ENCODE assay signal across 16 cellular contexts in the genomic region with DNA sequence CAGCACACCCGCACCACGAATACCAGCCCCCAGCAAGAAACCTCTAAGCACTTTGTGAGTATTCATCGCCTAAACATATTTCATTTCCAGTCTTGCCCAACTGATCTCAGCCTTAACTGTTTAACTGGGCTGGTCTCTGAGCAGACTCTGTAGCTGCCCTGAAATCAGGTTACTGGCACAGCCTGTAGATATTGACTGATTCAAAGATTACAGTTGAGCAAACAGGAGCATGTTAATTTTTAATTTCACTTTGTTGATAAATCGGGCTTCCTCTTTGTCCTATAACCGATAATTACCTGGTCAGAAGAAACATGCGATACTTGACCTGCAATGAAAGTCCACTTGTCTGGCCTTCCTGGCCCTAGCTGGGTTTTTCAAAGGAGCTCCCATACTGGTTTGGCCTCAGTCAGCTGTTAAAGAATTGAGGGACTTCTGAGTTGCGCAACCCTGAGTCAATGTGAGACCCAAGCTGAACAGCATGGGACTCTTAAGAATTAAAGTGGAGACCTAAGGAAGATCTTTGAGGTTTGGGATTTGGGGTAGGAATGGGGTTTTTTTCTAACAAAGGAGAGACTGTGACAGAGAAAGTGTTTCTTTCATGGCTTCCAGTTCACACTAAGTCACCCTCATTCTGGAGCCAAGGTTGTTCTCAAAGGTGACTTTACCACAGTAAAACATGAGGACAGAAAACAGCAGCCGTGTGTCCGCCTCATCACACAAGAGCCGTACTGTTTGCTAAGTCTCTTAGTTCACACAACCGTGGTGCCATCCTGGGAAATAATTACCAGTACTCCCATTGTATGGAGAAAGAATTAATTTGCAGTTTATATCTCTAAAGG.
A peak's percentile ranks its signal among the peaks of the same experiment; 100 is the strongest.
DNase-seq lines count a peak whose midpoint lies in the region; ATAC-seq, FAIRE-seq and TF ChIP-seq lines count a peak whose summit lies in the region.
"Had no signal": no experiment of that assay in that cellular context is flagged by ENCODE, and none has a peak within 500 bp of the region (broad histone marks: within the 10 kb centered on the region; RNA-seq: fewer than 3 reads in every experiment).

No MANE protein-coding gene starts in this region.

- no peaks in the 10 kb centered on the region for H3K23me2 ChIP-seq in H1 (ENCODE audit: low read depth, low read length)

- no peaks in the 10 kb centered on the region; a peak in 2 of 7 replicates for H3K4me1 ChIP-seq in H1 (replicated peaks in 1 of 4; ENCODE audit: control insufficient read depth in 3 of 4, insufficient read depth in 4 of 4, low read length in 3 of 4)
- H3K4me1 ChIP-seq: SJCRH30 had no signal

- H2BK20ac ChIP-seq in H1 (ENCODE audit: low read length) = no peak overlapping the region

- H3K27me3 Mint-ChIP-seq in activated CD4-positive, alpha-beta T cell treated with anti-CD3 and anti-CD28 coated beads for 36 hours = peaks cover 3% of the 10 kb centered on the region

- H3K4ac ChIP-seq in H1 (replicated peaks; ENCODE audit: insufficient read length, low read depth, low read length) = no peak overlapping the region

- no peak overlapping the region for H3K9ac ChIP-seq in H1 (replicated peaks in 1 of 4; ENCODE audit: extremely low read depth in 1 of 4, low read depth in 3 of 4, low read length in 3 of 4)

- TF ChIP-seq POLR2A in H1 (IDR thresholded peaks at IDR 0.05; ENCODE audit: control extremely low read depth in 1 of 2, low read depth in 2 of 2, low read length in 2 of 2) = no peak

- H3K23ac ChIP-seq in H1 (ENCODE audit: insufficient read length) = no peak overlapping the region

- no peaks in the 10 kb centered on the region for H3K27me3 ChIP-seq in H1 (replicated peaks in 1 of 4; ENCODE audit: control insufficient read depth in 3 of 4, extremely low read depth in 1 of 4, insufficient read depth in 3 of 4, low read length in 3 of 4)
- H3K27me3 ChIP-seq: SJCRH30 had no signal

- no peaks in the 10 kb centered on the region for H3K36me3 Mint-ChIP-seq in activated CD4-positive, alpha-beta T cell treated with anti-CD3 and anti-CD28 coated beads for 36 hours (ENCODE audit: low read depth)
- H3K36me3 Mint-ChIP-seq: activated naive CD8-positive, alpha-beta T cell treated with anti-CD3 and anti-CD28 coated beads for 36 hours had no signal

- no peak for TF ChIP-seq RAD21 in H1 (IDR thresholded peaks at IDR 0.05 in 1 of 2, conservative IDR thresholded peaks at IDR 0.05 in 1 of 2; ENCODE audit: low read depth in 2 of 2, low read length in 2 of 2)

- no peak overlapping the region for H2BK5ac ChIP-seq in H1 (ENCODE audit: low read depth, low read length)

- H2AFZ ChIP-seq in H1 (ENCODE audit: low read length) = no peak overlapping the region

- TF ChIP-seq EP300 in H1 (IDR thresholded peaks at IDR 0.05; ENCODE audit: borderline replicate concordance in 1 of 2, low read depth in 2 of 2, low read length in 2 of 2) = no peak

- no peaks in the 10 kb centered on the region for H3K79me2 ChIP-seq in H1 (ENCODE audit: control insufficient read depth in 1 of 2, insufficient read depth in 2 of 2, low read length in 2 of 2)

- DNase-seq in NCI-H1417 treated with DMSO at 0.1 percent for 48 hours (lab: John Stamatoyannopoulos, UW) (peak; percentile 6), H1 (ENCODE audit: low read depth in 1 of 2, low spot score in 2 of 2) (peak in 1 of 2 experiments; percentile 14), myocyte (ENCODE audit: low read depth) (peak; percentile 48), NCI-H510A treated with DMSO at 0.1 percent for 48 hours (lab: John Stamatoyannopoulos, UW) (no peak), dedifferentiated amniotic fluid mesenchymal stem cell (ENCODE audit: extremely low spot score) (no peak)
- no peak for DNase-seq in stimulated activated CD4-positive, alpha-beta T cell treated with anti-CD3 and anti-CD28 coated beads, Interleukin-4, amount 100 ng/mL, for 1 hour
- DNase-seq in activated CD4-positive, alpha-beta T cell treated with anti-CD3 and anti-CD28 coated beads for 36 hours = no peak
- DNase-seq: activated naive CD8-positive, alpha-beta T cell treated with anti-CD3 and anti-CD28 coated beads for 36 hours; cortex of kidney; HFFc6; NCI-H1694; SJCRH30; stimulated activated CD4-positive, alpha-beta T cell treated with anti-CD3 and anti-CD28 coated beads, Interleukin-1b, Interleukin-23, amount 100 ng/mL, for 48 hours had no signal

- peaks cover 5 to 6% of the 10 kb centered on the region in 2 experiments; a peak in 2 of 4 replicates for H3K9me3 ChIP-seq in H1 (ENCODE audit: insufficient read depth in 2 of 2, low read depth in 1 of 2, low read length in 1 of 2)
- H3K9me3 ChIP-seq: SJCRH30 had no signal

- H3K4me2 ChIP-seq in H1 (ENCODE audit: insufficient read depth in 1 of 2, low read depth in 2 of 2, low read length in 2 of 2) = no peak overlapping the region

- H3K4me3 ChIP-seq in H1 (ENCODE audit: extremely low read depth in 1 of 4, insufficient read depth in 2 of 4, low read depth in 3 of 4, low read length in 4 of 4) = no peak overlapping the region
- H3K4me3 ChIP-seq: SJCRH30 had no signal

- no peaks in the 10 kb centered on the region for H3K9me3 Mint-ChIP-seq in activated CD4-positive, alpha-beta T cell treated with anti-CD3 and anti-CD28 coated beads for 36 hours (ENCODE audit: low read depth)
- H3K9me3 Mint-ChIP-seq: HFFc6 had no signal

- no peak for FAIRE-seq in H1 (lab: Jason Lieb, UNC)
- FAIRE-seq: D721Med, urothelium cell line had no signal

- H4K5ac ChIP-seq in H1 (ENCODE audit: insufficient read length, low read depth, low read length) = no peak overlapping the region

- H3K36me3 ChIP-seq in H1 (ENCODE audit: control insufficient read depth in 2 of 4, insufficient read depth in 4 of 4, low read length in 3 of 4) = no peaks in the 10 kb centered on the region
- H3K36me3 ChIP-seq: SJCRH30 had no signal

- CTCF ChIA-PET in H1 (lab: Charles Lee; ENCODE audit: partially characterized antibody) = interaction anchor here (0.6 to 1.3 kb wide), 2 partner anchors 79 to 202 kb away, joined by 3 to 7 read pairs; no protein-coding TSS in a partner anchor
- CTCF ChIA-PET in activated CD4-positive, alpha-beta T cell treated with anti-CD3 and anti-CD28 coated beads for 36 hours (lab: Charles Lee) = no interaction called here

- H3K56ac ChIP-seq in H1 (replicated peaks; ENCODE audit: insufficient read length, low read depth, low read length) = no peak overlapping the region

- WGBS in H1 (ENCODE audit: extremely low coverage in 1 of 2, insufficient coverage in 1 of 2, insufficient read length in 1 of 2, insufficient replicate concordance in 2 of 2, low coverage in 1 of 2, low lambda C conversion rate in 2 of 2, missing lambda C conversion rate in 1 of 2), 2 experiments = 92% methylated on average over 11 of the region's 11 CpGs; no CpG with 5 or more reads in 1 of the 2 experiments

- no peaks in the 10 kb centered on the region for H3K79me1 ChIP-seq in H1 (ENCODE audit: low read depth, low read length)

- H3K27ac ChIP-seq in C4-2B (peak overlapping the region; percentile 22; the same call in 1 of the 2 replicates), H1 (ENCODE audit: low read depth, low read length) (no peak overlapping the region)
- H3K27ac ChIP-seq: SJCRH30 had no signal

- H2BK15ac ChIP-seq in H1 (ENCODE audit: low read length) = no peak overlapping the region

- H2BK120ac ChIP-seq in H1 (replicated peaks; ENCODE audit: low read depth, low read length) = no peak overlapping the region

- H3K18ac ChIP-seq in H1 (ENCODE audit: extremely low read depth, low read length) = no peak overlapping the region

- intact Hi-C loops in activated CD4-positive, alpha-beta T cell treated with anti-CD3 and anti-CD28 coated beads for 36 hours (cut with DNase I, micrococcal nuclease) = no loop called here

- H3K4me3 Mint-ChIP-seq in activated CD4-positive, alpha-beta T cell treated with anti-CD3 and anti-CD28 coated beads for 36 hours = no peak overlapping the region
- H3K4me3 Mint-ChIP-seq: activated naive CD8-positive, alpha-beta T cell treated with anti-CD3 and anti-CD28 coated beads for 36 hours; HFFc6 had no signal

- no peaks in the 10 kb centered on the region for H3K4me1 Mint-ChIP-seq in activated CD4-positive, alpha-beta T cell treated with anti-CD3 and anti-CD28 coated beads for 36 hours
- H3K4me1 Mint-ChIP-seq: activated naive CD8-positive, alpha-beta T cell treated with anti-CD3 and anti-CD28 coated beads for 36 hours had no signal

- H2AK5ac ChIP-seq in H1 (ENCODE audit: low read depth, low read length) = no peak overlapping the region

- no peak overlapping the region for H4K91ac ChIP-seq in H1 (replicated peaks; ENCODE audit: insufficient read length, low read length)

- no peak overlapping the region for H3K27ac Mint-ChIP-seq in activated CD4-positive, alpha-beta T cell treated with anti-CD3 and anti-CD28 coated beads for 36 hours
- H3K27ac Mint-ChIP-seq: activated naive CD8-positive, alpha-beta T cell treated with anti-CD3 and anti-CD28 coated beads for 36 hours; HFFc6 had no signal

- POLR2A ChIA-PET in H1 (lab: Charles Lee; ENCODE audit: partially characterized antibody) = no interaction called here
- POLR2A ChIA-PET in activated CD4-positive, alpha-beta T cell treated with anti-CD3 and anti-CD28 coated beads for 36 hours (lab: Charles Lee) = no interaction called here

- no peak overlapping the region for H4K8ac ChIP-seq in H1 (ENCODE audit: extremely low read depth, insufficient read depth, low read length)

- H4K20me1 ChIP-seq in H1 (replicated peaks in 1 of 2; ENCODE audit: control insufficient read depth in 1 of 2, insufficient read depth in 2 of 2, low read length in 2 of 2) = no peaks in the 10 kb centered on the region

- H3K14ac ChIP-seq in H1 (ENCODE audit: insufficient read length) = no peak overlapping the region

- TF ChIP-seq CTCF in C4-2B (conservative IDR thresholded peaks at IDR 0.05) (no peak), H1 (IDR thresholded peaks at IDR 0.05; ENCODE audit: control extremely low read depth in 1 of 3, insufficient read depth in 1 of 3, low read depth in 1 of 3, low read length in 3 of 3) (no peak)

- ATAC-seq in activated CD4-positive, alpha-beta T cell treated with anti-CD3 and anti-CD28 coated beads for 36 hours = no peak

- no peak overlapping the region for H2BK12ac ChIP-seq in H1 (ENCODE audit: low read depth, low read length)

TF ChIP-seq in H1, 55 proteins besides CTCF, POLR2A, EP300 and RAD21:
- TF ChIP-seq CEBPB (IDR thresholded peaks at IDR 0.05; ENCODE audit: low read depth, low read length) (peak; percentile 97), NANOG (IDR thresholded peaks at IDR 0.05; ENCODE audit: insufficient read depth, low read depth, low read length, poor library complexity, severe bottlenecking) (no peak)

Comparison
In these comparisons a context has a peak if more than half of its experiments do, and no peak if none do; other contexts are left out.
1. DNase-seq: peak in NCI-H1417 treated with DMSO at 0.1 percent for 48 hours (single experiment) and myocyte (single experiment); none in stimulated activated CD4-positive, alpha-beta T cell treated with anti-CD3 and anti-CD28 coated beads, Interleukin-4, amount 100 ng/mL, for 1 hour (single experiment), NCI-H510A treated with DMSO at 0.1 percent for 48 hours (single experiment), dedifferentiated amniotic fluid mesenchymal stem cell (single experiment) and activated CD4-positive, alpha-beta T cell treated with anti-CD3 and anti-CD28 coated beads for 36 hours (single experiment).